In genomic region chr11:102287963-102288744, GRCh38 we compare ENCODE assay signal across 8 cellular contexts. TPM values are rescaled to one million over a fixed set of nuclear protein-coding genes. Genes with fewer than 3 reads are reported as not detected.
DNase-seq lines count a peak whose midpoint lies in the region; ATAC-seq and TF ChIP-seq lines count a peak whose summit lies in the region.

No MANE protein-coding gene starts in this region.

- peak overlapping the region; percentile 65 for H3K27ac ChIP-seq in HL-60 (replicated peaks)

- H3K27me3 ChIP-seq in HL-60 (ENCODE audit: insufficient read depth, poor library complexity, severe bottlenecking): no peaks in the 10 kb centered on the region

- H3K27ac Mint-ChIP-seq in activated naive CD4-positive, alpha-beta T cell treated with anti-CD3 and anti-CD28 coated beads, Interleukin-2, amount 50 U/mL, for 72 hours: peak overlapping the region in 1 of 2 donors; percentile 51

- no peak overlapping the region; the same call in 1 of the 2 replicates for H3K4me3 ChIP-seq in HL-60 (replicated peaks; ENCODE audit: insufficient read depth, low read length)

- no peaks in the 10 kb centered on the region for H3K36me3 Mint-ChIP-seq in activated naive CD4-positive, alpha-beta T cell treated with anti-CD3 and anti-CD28 coated beads, Interleukin-2, amount 50 U/mL, for 72 hours

- ATAC-seq in GM21515 (IDR thresholded peaks at IDR 0.05; ENCODE audit: unreplicated experiment) (peak; percentile 84), left cardiac atrium (peak; percentile 84 to 90)
- peak; percentile 86 to 92 for ATAC-seq in activated naive CD4-positive, alpha-beta T cell treated with anti-CD3 and anti-CD28 coated beads, Interleukin-2, amount 50 U/mL, for 72 hours

- DNase-seq in activated CD4-positive, alpha-beta T cell treated with anti-CD3 and anti-CD28 coated beads for 48 hours: peak; percentile 44
- DNase-seq in activated CD4-positive, alpha-beta T cell treated with anti-CD3 and anti-CD28 coated beads for 1 hour: no peak
- DNase-seq in HL-60 (ENCODE audit: low read depth in 1 of 2, low spot score in 1 of 2): peak; percentile 63 to 69
- DNase-seq in NCI-H82 (lab: John Stamatoyannopoulos, UW): peak; percentile 86
- no peak for DNase-seq in activated naive CD4-positive, alpha-beta T cell treated with anti-CD3 and anti-CD28 coated beads, Interleukin-2, amount 50 U/mL, for 72 hours (ENCODE audit: low spot score in 2 of 2)
- peak; percentile 41 for DNase-seq in left cardiac atrium
- peak; percentile 64 for DNase-seq in putamen (ENCODE audit: low spot score)

- intact Hi-C loops in left cardiac atrium (cut with DNase I): loop anchor here (2.0 to 10.0 kb wide), 3 partner anchors 55 to 209 kb away; no protein-coding TSS in a partner anchor

- H3K9me3 Mint-ChIP-seq in activated naive CD4-positive, alpha-beta T cell treated with anti-CD3 and anti-CD28 coated beads, Interleukin-2, amount 50 U/mL, for 72 hours: no peaks in the 10 kb centered on the region

- peak; percentile 59 for TF ChIP-seq CTCF in HL-60 (IDR thresholded peaks at IDR 0.05; ENCODE audit: insufficient read depth, low read length)

RNA-seq across cellular contexts. Expression of gene BIRC3, which starts 29.1 kb away (rescaled TPM):
- total RNA-seq in activated naive CD4-positive, alpha-beta T cell treated with anti-CD3 and anti-CD28 coated beads, Interleukin-2, amount 50 U/mL, for 72 hours: 100 to 1,000 TPM; 131 to 355 TPM
- total RNA-seq in left cardiac atrium: 1 to 10 TPM; 7.0 to 8.4 TPM

RNA-seq across cellular contexts. Expression of gene BIRC2, which starts 58.9 kb away (rescaled TPM):
- 10 to 100 TPM; 40.7 to 67.6 TPM for total RNA-seq in activated naive CD4-positive, alpha-beta T cell treated with anti-CD3 and anti-CD28 coated beads, Interleukin-2, amount 50 U/mL, for 72 hours
- total RNA-seq in left cardiac atrium: 10 to 100 TPM; 30.4 to 34.2 TPM

Comparison
In these comparisons a context has a peak if more than half of its experiments do, and no peak if none do; other contexts are left out.
1. DNase-seq: peak in activated CD4-positive, alpha-beta T cell treated with anti-CD3 and anti-CD28 coated beads for 48 hours (single experiment), HL-60 (2 of 2), NCI-H82 (single experiment), left cardiac atrium (single experiment) and putamen (single experiment); none in activated CD4-positive, alpha-beta T cell treated with anti-CD3 and anti-CD28 coated beads for 1 hour (single experiment) and activated naive CD4-positive, alpha-beta T cell treated with anti-CD3 and anti-CD28 coated beads, Interleukin-2, amount 50 U/mL, for 72 hours (0 of 2).
2. RNA of gene BIRC3, which starts 29.1 kb away (total RNA-seq): 131 to 355 TPM in activated naive CD4-positive, alpha-beta T cell treated with anti-CD3 and anti-CD28 coated beads, Interleukin-2, amount 50 U/mL, for 72 hours; 7.0 to 8.4 TPM in left cardiac atrium; every median in the first group is over 10 times any median in the second.
3. Peak in every context shown above with its lines, with median percentiles within 50 percentile points of each other: ATAC-seq.